In the genomic region with DNA sequence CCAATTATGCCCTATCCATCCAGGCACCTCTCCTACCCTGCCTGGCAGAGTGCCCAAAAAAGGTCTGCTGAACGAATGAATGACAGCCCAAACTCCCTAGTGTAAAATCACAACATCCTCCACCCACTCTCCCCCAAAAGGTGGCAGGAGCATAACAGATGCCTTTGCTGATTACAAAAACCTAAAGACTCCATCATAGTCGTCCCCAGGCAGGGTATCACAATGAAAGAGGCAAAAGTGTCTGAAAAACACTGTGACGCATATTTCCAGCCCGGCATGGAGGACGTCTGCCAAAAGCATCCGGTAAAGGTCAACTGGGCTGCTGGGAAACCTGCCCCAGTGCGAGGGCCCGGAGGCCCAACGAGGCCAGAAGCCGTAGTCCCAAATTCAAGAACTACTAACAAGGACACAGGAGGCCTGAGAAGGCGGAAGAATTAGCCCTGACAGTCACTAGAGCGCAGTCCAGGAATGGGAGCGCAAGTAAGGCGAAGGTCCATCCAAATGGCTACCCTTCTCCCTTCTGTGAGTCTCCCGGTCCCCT, we compare ENCODE assay signal across 8 cellular contexts. TPM values are rescaled to one million over a fixed set of nuclear protein-coding genes. Genes with fewer than 3 reads are reported as not detected.
DNase-seq lines count a peak whose midpoint lies in the region; ATAC-seq, FAIRE-seq and TF ChIP-seq lines count a peak whose summit lies in the region.

No MANE protein-coding gene starts in this region.

- POLR2A ChIA-PET in endothelial cell of umbilical vein (lab: Charles Lee) = no interaction called here
- POLR2A ChIA-PET in naive thymus-derived CD4-positive, alpha-beta T cell (lab: Charles Lee) = interaction anchor here (0.7 to 1.5 kb wide), 2 partner anchors 9 to 22 kb away, joined by 3 to 6 read pairs; no protein-coding TSS in a partner anchor

- peaks cover 0 to 5% (median 0%) of the 10 kb centered on the region in 5 donors for H3K36me3 Mint-ChIP-seq in naive thymus-derived CD4-positive, alpha-beta T cell
- no peaks in the 10 kb centered on the region for H3K36me3 Mint-ChIP-seq in type B pancreatic cell

- H3K4me1 ChIP-seq in endothelial cell of umbilical vein (ENCODE audit: control insufficient read depth, extremely low read depth, insufficient read depth, low read length) = peaks cover 8% of the 10 kb centered on the region
- H3K4me1 ChIP-seq in naive thymus-derived CD4-positive, alpha-beta T cell (ENCODE audit: control insufficient read depth in 2 of 2, insufficient read depth in 2 of 2, low read length in 2 of 2) = peaks cover 35 to 36% of the 10 kb centered on the region in 2 donors

- H3K9me3 ChIP-seq in endothelial cell of umbilical vein (replicated peaks; ENCODE audit: control insufficient read depth, insufficient read depth, low read length) = no peaks in the 10 kb centered on the region
- no peaks in the 10 kb centered on the region for H3K9me3 ChIP-seq in naive thymus-derived CD4-positive, alpha-beta T cell (ENCODE audit: control insufficient read depth in 2 of 3, low read length in 3 of 3)

- TSS peak; percentile 54 for BruUV-seq in endothelial cell of umbilical vein (replicated peaks; lab: Mats Ljungman, UMichigan)

- no peak for FAIRE-seq in endothelial cell of umbilical vein (lab: Jason Lieb, UNC)

- peaks cover 6 to 10% of the 10 kb centered on the region in 2 experiments for H3K36me3 ChIP-seq in endothelial cell of umbilical vein (ENCODE audit: control insufficient read depth in 2 of 2, extremely low read depth in 1 of 2, insufficient read depth in 2 of 2, low read length in 2 of 2)
- H3K36me3 ChIP-seq in naive thymus-derived CD4-positive, alpha-beta T cell (ENCODE audit: control insufficient read depth in 2 of 3, insufficient read depth in 3 of 3, low read length in 3 of 3) = peaks cover 0 to 25% (median 4%) of the 10 kb centered on the region in 3 experiments

- CTCF ChIA-PET in endothelial cell of umbilical vein (lab: Charles Lee) = interaction anchor here (1.0 to 1.8 kb wide), 7 partner anchors 10 to 126 kb away, joined by 3 to 14 read pairs (median 3); a partner anchor contains a TSS
- CTCF ChIA-PET in naive thymus-derived CD4-positive, alpha-beta T cell (lab: Charles Lee) = no interaction called here

- dilution Hi-C loops in endothelial cell of umbilical vein (cut with MboI; ENCODE audit: extremely low pct_ligation_motif_present, low sequenced_read_pairs) = no loop called here

- H3K27me3 ChIP-seq in endothelial cell of umbilical vein (ENCODE audit: control insufficient read depth in 2 of 2, insufficient read depth in 2 of 2, low read length in 2 of 2) = peaks cover 6 to 10% of the 10 kb centered on the region in 2 experiments
- no peaks in the 10 kb centered on the region for H3K27me3 ChIP-seq in naive thymus-derived CD4-positive, alpha-beta T cell (ENCODE audit: control insufficient read depth in 2 of 2, insufficient read depth in 2 of 2, low read length in 2 of 2)

- no peaks in the 10 kb centered on the region for H3K27me3 Mint-ChIP-seq in naive thymus-derived CD4-positive, alpha-beta T cell
- peaks cover 23% of the 10 kb centered on the region for H3K27me3 Mint-ChIP-seq in type B pancreatic cell

- no peaks in the 10 kb centered on the region for H4K20me1 ChIP-seq in endothelial cell of umbilical vein (replicated peaks; ENCODE audit: control insufficient read depth, extremely low read depth, insufficient read depth, low read length)

- H3K9me1 ChIP-seq in endothelial cell of umbilical vein (replicated peaks; ENCODE audit: control insufficient read depth, extremely low read depth, insufficient read depth, low read length) = no peaks in the 10 kb centered on the region

- intact Hi-C loops in endothelial cell of umbilical vein (cut with micrococcal nuclease) = loop anchor here (1.0 to 10.0 kb wide), 4 partner anchors 256 to 910 kb away; a partner anchor contains a TSS
- intact Hi-C loops in naive thymus-derived CD4-positive, alpha-beta T cell (cut with micrococcal nuclease) = loop anchor here (2.0 to 10.0 kb wide), 6 partner anchors 173 to 786 kb away; a partner anchor contains a TSS

- TF ChIP-seq POLR2A in endothelial cell of umbilical vein (IDR thresholded peaks at IDR 0.05; ENCODE audit: low read depth, low read length) = no peak

- H3K79me2 ChIP-seq in endothelial cell of umbilical vein (ENCODE audit: control insufficient read depth, insufficient read depth, low read length) = peaks cover 34% of the 10 kb centered on the region

- peak overlapping the region; percentile 85 to 100 (median 95) for H3K4me3 Mint-ChIP-seq in naive thymus-derived CD4-positive, alpha-beta T cell
- H3K4me3 Mint-ChIP-seq in type B pancreatic cell = peak overlapping the region; percentile 95

- no peaks in the 10 kb centered on the region for H3K9me3 Mint-ChIP-seq in naive thymus-derived CD4-positive, alpha-beta T cell
- H3K9me3 Mint-ChIP-seq in type B pancreatic cell = no peaks in the 10 kb centered on the region

- TF ChIP-seq CTCF in endothelial cell of umbilical vein (IDR thresholded peaks at IDR 0.05; ENCODE audit: extremely low read depth in 1 of 2, insufficient read depth in 1 of 2, low read depth in 1 of 2, low read length in 2 of 2) = no peak
- TF ChIP-seq CTCF in type B pancreatic cell (conservative IDR thresholded peaks at IDR 0.05) = no peak

- peak overlapping the region; percentile 95 for H3K4me2 ChIP-seq in endothelial cell of umbilical vein (ENCODE audit: insufficient read depth, low read length)

- H3K9ac ChIP-seq in endothelial cell of umbilical vein (replicated peaks; ENCODE audit: extremely low read depth, insufficient read depth, low read length) = peak overlapping the region; percentile 86

- H3K27ac ChIP-seq in endothelial cell of umbilical vein (ENCODE audit: insufficient read depth, low read depth, low read length) = peak overlapping the region; percentile 81
- peak overlapping the region; percentile 93 for H3K27ac ChIP-seq in naive thymus-derived CD4-positive, alpha-beta T cell (ENCODE audit: low read depth, low read length)

- peaks cover 33 to 60% (median 56%) of the 10 kb centered on the region in 7 donors for H3K4me1 Mint-ChIP-seq in naive thymus-derived CD4-positive, alpha-beta T cell
- H3K4me1 Mint-ChIP-seq in type B pancreatic cell (ENCODE audit: unreplicated experiment) = peaks cover 23% of the 10 kb centered on the region

- DNase-seq in HPDE6-E6E7 (ENCODE audit: extremely low spot score) (peak; percentile 25), endothelial cell of umbilical vein (ENCODE audit: low read depth, low spot score) (peak; percentile 80), type B pancreatic cell (ENCODE audit: extremely low spot score, unreplicated experiment) (no peak), NCI-H1694 treated with DMSO at 0.1 percent for 48 hours (lab: John Stamatoyannopoulos, UW) (no peak), OCI-M2 (lab: John Stamatoyannopoulos, UW; ENCODE audit: unreplicated experiment) (no peak)
- DNase-seq in activated CD4-positive, alpha-beta T cell treated with anti-CD3 and anti-CD28 coated beads, Interleukin-2, amount 50 U/mL, for 1 hour = peak; percentile 41
- peak; percentile 15 to 54 (median 44) for DNase-seq in naive thymus-derived CD4-positive, alpha-beta T cell

- H3K27ac Mint-ChIP-seq in naive thymus-derived CD4-positive, alpha-beta T cell = peak overlapping the region; percentile 90 to 99 (median 96)
- peak overlapping the region; percentile 85 for H3K27ac Mint-ChIP-seq in type B pancreatic cell

- ATAC-seq in GM18502 (IDR thresholded peaks at IDR 0.05; ENCODE audit: poor library complexity, unreplicated experiment) = peak; percentile 9
- ATAC-seq in naive thymus-derived CD4-positive, alpha-beta T cell = peak; percentile 37

- peak overlapping the region; percentile 30 to 98 (median 74) for H3K4me3 ChIP-seq in endothelial cell of umbilical vein (replicated peaks in 1 of 3; ENCODE audit: insufficient read depth in 1 of 3, low read depth in 1 of 3, low read length in 3 of 3)
- H3K4me3 ChIP-seq in naive thymus-derived CD4-positive, alpha-beta T cell (ENCODE audit: low read length) = peak overlapping the region; percentile 72

- peak overlapping the region; percentile 8 for H2AFZ ChIP-seq in endothelial cell of umbilical vein (ENCODE audit: low read depth, low read length)

TF ChIP-seq in endothelial cell of umbilical vein, 7 proteins besides CTCF, POLR2A, EP300 and RAD21:
- no peak for TF ChIP-seq POLR2AphosphoS5 (IDR thresholded peaks at IDR 0.05; ENCODE audit: insufficient read depth, low read depth, low read length)
- no peak for TF ChIP-seq MYC (IDR thresholded peaks at IDR 0.05; ENCODE audit: low read depth, low read length)
- TF ChIP-seq GATA2 (IDR thresholded peaks at IDR 0.05; ENCODE audit: insufficient read depth, insufficient read length, low read depth, low read length) = no peak
- TF ChIP-seq, protein P1, sequence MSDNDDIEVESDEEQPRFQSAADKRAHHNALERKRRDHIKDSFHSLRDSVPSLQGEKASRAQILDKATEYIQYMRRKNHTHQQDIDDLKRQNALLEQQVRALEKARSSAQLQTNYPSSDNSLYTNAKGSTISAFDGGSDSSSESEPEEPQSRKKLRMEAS (IDR thresholded peaks at IDR 0.05; ENCODE audit: insufficient read depth, insufficient read length) = no peak
- TF ChIP-seq FOS (IDR thresholded peaks at IDR 0.05; ENCODE audit: borderline replicate concordance, insufficient read depth, low read length) = peak; percentile 20

RNA-seq across cellular contexts. Expression of a gene that starts 0.6 kb away (rescaled TPM):
- 54.7 and 66.2 TPM in 2 replicates for total RNA-seq in endothelial cell of umbilical vein
- 85.9 TPM in 2 replicates for polyA plus RNA-seq in endothelial cell of umbilical vein
- polyA plus RNA-seq in endothelial cell of umbilical vein (2011; cell fraction: cytosol; rRNA removed) = 76.3 and 87.7 TPM in 2 replicates
- 37.8 and 40.8 TPM in 2 replicates for polyA plus RNA-seq in endothelial cell of umbilical vein (2011; cell fraction: nucleus; rRNA removed)
- 49.5 and 57.3 TPM in 2 replicates for polyA plus RNA-seq in endothelial cell of umbilical vein (2012)
- 47.4 and 52.7 TPM in 2 replicates for polyA minus RNA-seq in endothelial cell of umbilical vein
- polyA minus RNA-seq in endothelial cell of umbilical vein (2011; cell fraction: cytosol; rRNA and poly(A)+ RNA removed) = 20.1 TPM
- 19.8 and 21.2 TPM in 2 replicates for polyA minus RNA-seq in endothelial cell of umbilical vein (2011; cell fraction: nucleus; rRNA and poly(A)+ RNA removed)
- total RNA-seq in naive thymus-derived CD4-positive, alpha-beta T cell = 10 to 100 TPM; 29.1 to 46.4 (median 38.2) TPM
- 10 to 100 TPM; 60.9 to 74.3 TPM for polyA plus RNA-seq in naive thymus-derived CD4-positive, alpha-beta T cell
- total RNA-seq in type B pancreatic cell (ENCODE audit: low replicate concordance) = 39.0 and 45.6 TPM in 2 replicates

Comparison
In these comparisons a context has a peak if more than half of its experiments do, and no peak if none do; other contexts are left out.
1. DNase-seq: peak in HPDE6-E6E7 (single experiment), activated CD4-positive, alpha-beta T cell treated with anti-CD3 and anti-CD28 coated beads, Interleukin-2, amount 50 U/mL, for 1 hour (single experiment), endothelial cell of umbilical vein (single experiment) and naive thymus-derived CD4-positive, alpha-beta T cell (9 of 9); none in type B pancreatic cell (single experiment), NCI-H1694 treated with DMSO at 0.1 percent for 48 hours (single experiment) and OCI-M2 (single experiment).